In genomic region chr3:126200534-126200933, GRCh38 we compare ENCODE assay signal across 1 cellular context.
TF ChIP-seq lines count a peak whose summit lies in the region.

No MANE protein-coding gene starts in this region.

TF ChIP-seq in K562, 482 proteins besides CTCF, POLR2A, EP300 and RAD21 (continued from another document and continues in another):
- TF ChIP-seq CHD7 (IDR thresholded peaks at IDR 0.05; ENCODE audit: low read depth, low read length) = no peak
- no peak for TF ChIP-seq ZNF3 (CRISPR knock-in tag; IDR thresholded peaks at IDR 0.05)
- TF ChIP-seq ZSCAN32 (CRISPR knock-in tag; IDR thresholded peaks at IDR 0.05) = peak; percentile 71; the same call in 1 of the 2 replicates
- TF ChIP-seq HEY1 (CRISPR knock-in tag; IDR thresholded peaks at IDR 0.05; ENCODE audit: borderline replicate concordance) = no peak
- TF ChIP-seq FOS (IDR thresholded peaks at IDR 0.05; ENCODE audit: extremely low read depth, insufficient read length) = no peak
- TF ChIP-seq ZNF76 (CRISPR knock-in tag; IDR thresholded peaks at IDR 0.05; ENCODE audit: borderline replicate concordance) = peak; percentile 95; the same call in 1 of the 2 replicates
- peak; percentile 92 for TF ChIP-seq TCFL5 (CRISPR knock-in tag; conservative IDR thresholded peaks at IDR 0.05)
- TF ChIP-seq ZNF263 (CRISPR knock-in tag; IDR thresholded peaks at IDR 0.05; ENCODE audit: borderline replicate concordance) = no peak
- no peak for TF ChIP-seq PCBP2 (IDR thresholded peaks at IDR 0.05; ENCODE audit: low read depth, low read length, poor library complexity, severe bottlenecking)
- TF ChIP-seq USF2 (CRISPR knock-in tag; IDR thresholded peaks at IDR 0.05) = no peak
- TF ChIP-seq ZNF583 (CRISPR knock-in tag; IDR thresholded peaks at IDR 0.05) = peak; percentile 91
- peak; percentile 91 for TF ChIP-seq ETS2 (tag; IDR thresholded peaks at IDR 0.05; ENCODE audit: borderline replicate concordance, poor library complexity, severe bottlenecking)
- peak; percentile 88 for TF ChIP-seq DDX20 (tag; IDR thresholded peaks at IDR 0.05; ENCODE audit: low read depth)
- TF ChIP-seq THRB (CRISPR knock-in tag; conservative IDR thresholded peaks at IDR 0.05) = peak; percentile 52; the same call in 1 of the 2 replicates
- TF ChIP-seq THRA (IDR thresholded peaks at IDR 0.05) = no peak
- TF ChIP-seq PATZ1 (CRISPR knock-in tag; IDR thresholded peaks at IDR 0.05; ENCODE audit: borderline replicate concordance) = peak; percentile 90
- TF ChIP-seq ZNF197 (CRISPR knock-in tag; IDR thresholded peaks at IDR 0.05; ENCODE audit: low read depth) = peak; percentile 84
- peak; percentile 94 for TF ChIP-seq ZBTB17 (CRISPR knock-in tag; IDR thresholded peaks at IDR 0.05)
- TF ChIP-seq DPF2 (IDR thresholded peaks at IDR 0.05) = no peak
- no peak for TF ChIP-seq EGR1 (conservative IDR thresholded peaks at IDR 0.05)
- no peak for TF ChIP-seq ZNF551 (CRISPR knock-in tag; IDR thresholded peaks at IDR 0.05)
- no peak for TF ChIP-seq IRF2 (CRISPR knock-in tag; IDR thresholded peaks at IDR 0.05)
- peak; percentile 97 for TF ChIP-seq ZNF395 (CRISPR knock-in tag; IDR thresholded peaks at IDR 0.05)
- no peak for TF ChIP-seq MCM3 (IDR thresholded peaks at IDR 0.05)
- no peak for TF ChIP-seq ZNF699 (CRISPR knock-in tag; IDR thresholded peaks at IDR 0.05; ENCODE audit: insufficient replicate concordance)
- no peak for TF ChIP-seq FOXK2 (conservative IDR thresholded peaks at IDR 0.05 in 1 of 2, IDR thresholded peaks at IDR 0.05 in 1 of 2; ENCODE audit: low read depth in 2 of 2)
- TF ChIP-seq ZBTB9 (CRISPR knock-in tag; IDR thresholded peaks at IDR 0.05) = peak; percentile 99
- TF ChIP-seq ZNF449 (CRISPR knock-in tag; IDR thresholded peaks at IDR 0.05) = peak; percentile 96
- TF ChIP-seq CBX8 (IDR thresholded peaks at IDR 0.05; ENCODE audit: borderline replicate concordance, extremely low read depth, low read depth, low read length, poor library complexity, severe bottlenecking) = no peak
- no peak for TF ChIP-seq RB1 (IDR thresholded peaks at IDR 0.05; ENCODE audit: low read depth)
- no peak for TF ChIP-seq RFX1 (IDR thresholded peaks at IDR 0.05)
- TF ChIP-seq GTF2B (IDR thresholded peaks at IDR 0.05; ENCODE audit: extremely low read depth, insufficient read length) = no peak
- peak; percentile 98 for TF ChIP-seq KLF6 (CRISPR knock-in tag; IDR thresholded peaks at IDR 0.05; ENCODE audit: borderline replicate concordance)
- no peak for TF ChIP-seq POLR2AphosphoS2 (IDR thresholded peaks at IDR 0.05; ENCODE audit: low read length)
- peak; percentile 88 for TF ChIP-seq ZNF445 (CRISPR knock-in tag; IDR thresholded peaks at IDR 0.05; ENCODE audit: low read depth)
- TF ChIP-seq MAFG (tag; conservative IDR thresholded peaks at IDR 0.05) = no peak
- no peak for TF ChIP-seq ZFX (CRISPR knock-in tag; IDR thresholded peaks at IDR 0.05)
- TF ChIP-seq BDP1 (IDR thresholded peaks at IDR 0.05; ENCODE audit: insufficient read depth, insufficient read length) = no peak
- peak; percentile 88 for TF ChIP-seq HMG20A (CRISPR knock-in tag; conservative IDR thresholded peaks at IDR 0.05)
- no peak for TF ChIP-seq TSC22D4 (tag; IDR thresholded peaks at IDR 0.05)
- TF ChIP-seq TFAM (CRISPR knock-in tag; conservative IDR thresholded peaks at IDR 0.05) = no peak
